In the genomic region with DNA sequence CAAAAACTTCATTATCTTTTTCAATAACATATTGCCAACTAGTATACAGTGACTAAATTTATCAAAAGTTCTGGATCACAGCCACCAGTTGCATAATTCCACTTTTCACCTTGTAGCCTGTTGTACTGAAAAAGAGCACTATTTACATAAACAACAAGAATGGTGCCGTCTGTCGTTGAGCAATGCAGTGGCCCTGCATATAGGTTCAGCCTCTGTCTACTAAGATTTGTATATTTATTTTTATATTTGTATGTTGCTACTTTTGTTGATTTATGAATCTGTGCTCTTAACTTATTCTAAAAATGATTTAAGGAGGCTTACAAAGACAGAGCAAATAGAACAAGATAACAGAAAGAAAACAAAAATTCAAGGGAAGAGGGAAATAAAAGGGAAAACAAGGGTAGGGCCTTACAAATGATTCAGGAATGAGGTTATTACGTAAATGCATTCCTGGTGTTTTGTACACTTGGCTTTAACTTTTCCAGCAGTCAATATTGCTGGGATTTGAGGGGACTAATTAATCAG, we compare ENCODE assay signal across 1 cellular context.
TF ChIP-seq lines count a peak whose summit lies in the region.

No MANE protein-coding gene starts in this region.

TF ChIP-seq in HCT116, 20 proteins besides CTCF, POLR2A, EP300 and RAD21:
- TF ChIP-seq CEBPB (IDR thresholded peaks at IDR 0.05; ENCODE audit: low read depth) (0 out of 2 replicates have a peak, but pooled peaks have one; percentile 14), EZH2 (IDR thresholded peaks at IDR 0.05) (no peak)
TF ChIP-seq in HCT116: peak in this region for 1.
